Comparison of ENCODE assay signal across 8 cellular contexts in the genomic region with DNA sequence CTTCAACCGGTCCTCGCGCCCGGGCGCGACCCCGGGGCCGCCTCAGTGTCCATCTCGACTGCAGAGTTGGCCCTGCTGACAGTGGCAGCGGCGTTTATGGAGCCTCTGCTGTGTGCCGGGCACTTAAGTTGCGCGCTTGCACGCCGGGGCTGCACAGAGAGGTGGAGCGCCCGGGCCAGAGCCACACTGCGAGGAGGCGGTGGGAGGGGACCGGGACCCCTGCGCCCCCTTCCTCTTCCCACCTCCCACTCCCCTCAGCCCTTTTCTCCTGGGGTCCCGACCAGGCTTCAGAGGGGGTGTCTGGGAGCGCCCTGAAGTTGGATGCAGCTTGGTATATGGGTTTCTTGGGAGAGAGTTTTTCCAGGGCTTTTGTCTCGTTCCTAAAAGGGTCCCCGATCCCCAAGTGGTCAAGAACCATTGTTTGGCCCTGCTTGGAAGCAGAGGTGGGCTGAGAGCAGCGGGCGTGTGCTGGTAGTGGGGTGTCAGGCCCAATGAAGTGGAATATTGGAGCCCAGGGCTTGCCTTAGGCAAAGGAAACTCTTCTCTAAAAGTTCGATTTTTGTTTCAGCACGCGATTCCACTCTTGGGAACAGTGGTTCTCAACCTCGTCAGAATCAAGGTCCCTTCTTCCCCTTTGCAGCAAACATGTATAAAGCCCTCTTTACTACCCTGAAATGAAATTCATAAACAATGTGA. TPM values are rescaled to one million over a fixed set of nuclear protein-coding genes. Genes with fewer than 3 reads are reported as not detected.
A peak's percentile ranks its signal among the peaks of the same experiment; 100 is the strongest.
DNase-seq lines count a peak whose midpoint lies in the region; ATAC-seq, FAIRE-seq and TF ChIP-seq lines count a peak whose summit lies in the region.

No MANE protein-coding gene starts in this region.

- DNase-seq in CD4-positive, alpha-beta T cell: peak in 5 of 10 experiments; percentile 1 to 45 (median 4)
- DNase-seq in bronchial epithelial cell (ENCODE audit: low read depth): no peak
- DNase-seq in lung microvascular endothelial cell (ENCODE audit: low read depth in 2 of 2): peak; percentile 11 to 32
- no peak for DNase-seq in tibial nerve (ENCODE audit: low spot score in 2 of 2)
- DNase-seq in effector CD4-positive, alpha-beta T cell: no peak
- DNase-seq in GM12891 (ENCODE audit: insufficient read length, low spot score): no peak

- H3K4me3 Mint-ChIP-seq in CD4-positive, alpha-beta T cell: peak overlapping the region; percentile 93

- no peaks in the 10 kb centered on the region for H3K27me3 ChIP-seq in CD4-positive, alpha-beta T cell (ENCODE audit: control insufficient read depth, insufficient read depth, low read length)
- H3K27me3 ChIP-seq in bronchial epithelial cell (ENCODE audit: control insufficient read depth, insufficient read depth, low read length): no peaks in the 10 kb centered on the region
- no peaks in the 10 kb centered on the region for H3K27me3 ChIP-seq in tibial nerve

- no peaks in the 10 kb centered on the region for H3K27me3 Mint-ChIP-seq in CD4-positive, alpha-beta T cell

- intact Hi-C loops in CD4-positive, alpha-beta T cell (cut with DNase I, micrococcal nuclease): loop anchor here in 1 of 2 experiments (5.0 to 10.0 kb wide), 4 partner anchors 149 to 1267 kb away; a partner anchor contains a TSS

- peak; percentile 45 for ATAC-seq in CD4-positive, alpha-beta T cell (ENCODE audit: poor library complexity)
- ATAC-seq in GM19395 (IDR thresholded peaks at IDR 0.05; ENCODE audit: unreplicated experiment): peak; percentile 53

- WGBS in tibial nerve, 2 donors: 1 to 2% methylated on average over 26 to 32 of the region's 32 CpGs

- H3K9me3 ChIP-seq in CD4-positive, alpha-beta T cell (ENCODE audit: control insufficient read depth, low read length): no peaks in the 10 kb centered on the region
- no peaks in the 10 kb centered on the region for H3K9me3 ChIP-seq in KOPT-K1 (ENCODE audit: insufficient read depth, low read length, poor library complexity, severe bottlenecking)
- no peaks in the 10 kb centered on the region for H3K9me3 ChIP-seq in tibial nerve

- peaks cover 13% of the 10 kb centered on the region for H3K36me3 ChIP-seq in KOPT-K1 (ENCODE audit: insufficient read depth, low read length)
- no peaks in the 10 kb centered on the region for H3K36me3 ChIP-seq in bronchial epithelial cell (ENCODE audit: control insufficient read depth, insufficient read depth, low read length)
- no peaks in the 10 kb centered on the region for H3K36me3 ChIP-seq in tibial nerve

- H3K4me1 Mint-ChIP-seq in CD4-positive, alpha-beta T cell (ENCODE audit: low read depth): peaks cover 39% of the 10 kb centered on the region

- TF ChIP-seq POLR2A in tibial nerve (IDR thresholded peaks at IDR 0.05) (no peak), GM12891 (IDR thresholded peaks at IDR 0.05; ENCODE audit: low read depth, low read length) (no peak)

- no peak overlapping the region for H3K27ac ChIP-seq in CD4-positive, alpha-beta T cell (ENCODE audit: low read depth, low read length)
- H3K27ac ChIP-seq in KOPT-K1 (ENCODE audit: low read depth, low read length, poor library complexity, severe bottlenecking): peak overlapping the region; percentile 77
- peak overlapping the region; percentile 53 to 89 (median 76) for H3K27ac ChIP-seq in tibial nerve

- POLR2A ChIA-PET in CD4-positive, alpha-beta T cell (lab: Charles Lee): interaction anchor here (0.7 to 0.9 kb wide), 2 partner anchors 11 to 13 kb away, joined by 3 read pairs; no protein-coding TSS in a partner anchor

- CTCF ChIA-PET in CD4-positive, alpha-beta T cell (lab: Charles Lee): no interaction called here

- no peak for TF ChIP-seq CTCF in CD4-positive, alpha-beta T cell (IDR thresholded peaks at IDR 0.05)
- TF ChIP-seq CTCF in bronchial epithelial cell (IDR thresholded peaks at IDR 0.05; ENCODE audit: insufficient read depth, low read length, severe bottlenecking): no peak
- no peak for TF ChIP-seq CTCF in tibial nerve (IDR thresholded peaks at IDR 0.05)

- H3K27ac Mint-ChIP-seq in CD4-positive, alpha-beta T cell: peak overlapping the region; percentile 79

- peak overlapping the region; percentile 79 for H3K4me3 ChIP-seq in bronchial epithelial cell (ENCODE audit: low read depth, low read length)
- H3K4me3 ChIP-seq in tibial nerve: peak overlapping the region; percentile 78 to 97 (median 86)

- no peak for FAIRE-seq in bronchial epithelial cell (lab: Jason Lieb, UNC)
- no peak for FAIRE-seq in GM12891 (lab: Jason Lieb, UNC)

- no peak for TF ChIP-seq EP300 in tibial nerve (IDR thresholded peaks at IDR 0.05)

- H3K36me3 Mint-ChIP-seq in CD4-positive, alpha-beta T cell (ENCODE audit: low read depth): peaks cover 9% of the 10 kb centered on the region

- peaks cover 0 to 18% (median 0%) of the 10 kb centered on the region in 4 donors for H3K4me1 ChIP-seq in tibial nerve

- H3K9me3 Mint-ChIP-seq in CD4-positive, alpha-beta T cell: no peaks in the 10 kb centered on the region

TF ChIP-seq in GM12891, 5 proteins besides CTCF, POLR2A, EP300 and RAD21:
- TF ChIP-seq PAX5 (IDR thresholded peaks at IDR 0.05; ENCODE audit: insufficient read depth, low read length, severe bottlenecking) (no peak), POLR2AphosphoS5 (IDR thresholded peaks at IDR 0.05; ENCODE audit: low read depth, low read length) (no peak), POU2F2 (IDR thresholded peaks at IDR 0.05; ENCODE audit: low read depth, low read length) (no peak), SPI1 (IDR thresholded peaks at IDR 0.05; ENCODE audit: low read depth, low read length) (no peak)

RNA-seq across cellular contexts. Expression of a gene that starts 0.6 kb away (rescaled TPM):
- 10 to 100 TPM; 18.0 to 19.4 TPM for total RNA-seq in CD4-positive, alpha-beta T cell
- total RNA-seq in bronchial epithelial cell (6.8 and 11.3 TPM in 2 replicates), lung microvascular endothelial cell (3.7 and 4.4 TPM in 2 replicates), tibial nerve (10 to 100 TPM; 35.6 to 76.9 (median 61.8) TPM)
- polyA plus RNA-seq in GM12891 (2012; ENCODE audit: low read depth, missing spikeins): 3.6 TPM

Comparison
In these comparisons a context has a peak if more than half of its experiments do, and no peak if none do; other contexts are left out.
1. DNase-seq: peak in lung microvascular endothelial cell (2 of 2); none in bronchial epithelial cell (single experiment), tibial nerve (0 of 2), effector CD4-positive, alpha-beta T cell (single experiment) and GM12891 (single experiment).